In genomic region chr6:109382576-109383437, GRCh38 we compare ENCODE assay signal across 8 cellular contexts. TPM values are rescaled to one million over a fixed set of nuclear protein-coding genes. Genes with fewer than 3 reads are reported as not detected.
DNase-seq lines count a peak whose midpoint lies in the region; ATAC-seq and TF ChIP-seq lines count a peak whose summit lies in the region.

No MANE protein-coding gene starts in this region.

- H3K27ac ChIP-seq in prostate gland (peak overlapping the region; percentile 98 to 99), urinary bladder (ENCODE audit: low read depth) (peak overlapping the region; percentile 98)

- H3K4me3 ChIP-seq in prostate gland = peak overlapping the region; percentile 98
- peak overlapping the region; percentile 63 for H3K4me3 ChIP-seq in urinary bladder (ENCODE audit: low read depth, low read length)

- H3K27ac Mint-ChIP-seq in T-helper 1 cell treated with Interleukin-12 subunit alpha and Interleukin-12 subunit beta and Interleukin-4 antibody, amounts not matched to agents 30 μg/mL and 1 μg/mL, for 36 hours = peak overlapping the region; percentile 99

- H3K4me3 Mint-ChIP-seq in T-helper 1 cell treated with Interleukin-12 subunit alpha and Interleukin-12 subunit beta and Interleukin-4 antibody, amounts not matched to agents 30 μg/mL and 1 μg/mL, for 36 hours = peak overlapping the region; percentile 95

- H3K9me3 Mint-ChIP-seq in T-helper 1 cell treated with Interleukin-12 subunit alpha and Interleukin-12 subunit beta and Interleukin-4 antibody, amounts not matched to agents 30 μg/mL and 1 μg/mL, for 36 hours = no peaks in the 10 kb centered on the region

- in situ Hi-C loops in GM13977 (cut with MboI; ENCODE audit: low pct_unique_long_range_greater_than_20kb, low sequenced_read_pairs, unreplicated experiment) = loop anchor here (25.0 kb wide), 1 partner anchor 196 kb away; no protein-coding TSS in a partner anchor

- under 1% methylated on average over 42 of the region's 42 CpGs for WGBS in prostate gland
- under 1% methylated on average over 42 of the region's 42 CpGs for WGBS in urinary bladder

- H3K9me3 ChIP-seq in prostate gland = no peaks in the 10 kb centered on the region

- H3K27me3 Mint-ChIP-seq in T-helper 1 cell treated with Interleukin-12 subunit alpha and Interleukin-12 subunit beta and Interleukin-4 antibody, amounts not matched to agents 30 μg/mL and 1 μg/mL, for 36 hours (ENCODE audit: low read depth) = peaks cover 8% of the 10 kb centered on the region

- peaks cover 28% of the 10 kb centered on the region for H3K36me3 Mint-ChIP-seq in T-helper 1 cell treated with Interleukin-12 subunit alpha and Interleukin-12 subunit beta and Interleukin-4 antibody, amounts not matched to agents 30 μg/mL and 1 μg/mL, for 36 hours (ENCODE audit: low read depth)

- TF ChIP-seq POLR2A in prostate gland (IDR thresholded peaks at IDR 0.05) = peak; percentile 18

- peak; percentile 70 for ATAC-seq in HG02885 (IDR thresholded peaks at IDR 0.05; ENCODE audit: poor library complexity, unreplicated experiment)
- peak; percentile 93 for ATAC-seq in left ventricle myocardium superior

- intact Hi-C loops in left ventricle myocardium superior (cut with micrococcal nuclease) (no loop called here), prostate gland (cut with DNase I) (loop anchor here (1.0 to 5.0 kb wide), 6 partner anchors 58 to 381 kb away; partner anchors contain the start of genes CEP57L1, PPIL6, SESN1 and SMPD2)

- TF ChIP-seq CTCF in GM13977 (IDR thresholded peaks at IDR 0.05; ENCODE audit: extremely low read depth, insufficient read depth, missing control alignments) = peak; percentile 61
- peak in 3 of 4 experiments; percentile 73 to 84 (median 75) for TF ChIP-seq CTCF in prostate gland (IDR thresholded peaks at IDR 0.05)

- peak; percentile 91 for DNase-seq in GM13977 (ENCODE audit: low spot score)
- DNase-seq in NCI-H146 treated with DMSO at 0.1 percent for 48 hours (lab: John Stamatoyannopoulos, UW; ENCODE audit: unreplicated experiment) = peak; percentile 94
- peak; percentile 57 to 99 (median 92) for DNase-seq in amygdala (lab: John Stamatoyannopoulos, UW)
- DNase-seq in left ventricle myocardium superior = peak; percentile 96
- DNase-seq in prostate gland (ENCODE audit: low spot score) = peak; percentile 94

- H3K36me3 ChIP-seq in prostate gland = no peaks in the 10 kb centered on the region
- H3K36me3 ChIP-seq in urinary bladder (ENCODE audit: insufficient read depth) = no peaks in the 10 kb centered on the region

- no peaks in the 10 kb centered on the region for H3K27me3 ChIP-seq in prostate gland (replicated peaks; ENCODE audit: insufficient read depth)

- H3K4me1 ChIP-seq in prostate gland (replicated peaks) (peaks cover 3% of the 10 kb centered on the region), urinary bladder (ENCODE audit: insufficient read depth) (no peaks in the 10 kb centered on the region)

- peaks cover 38% of the 10 kb centered on the region for H3K4me1 Mint-ChIP-seq in T-helper 1 cell treated with Interleukin-12 subunit alpha and Interleukin-12 subunit beta and Interleukin-4 antibody, amounts not matched to agents 30 μg/mL and 1 μg/mL, for 36 hours (ENCODE audit: low read depth)

RNA-seq across cellular contexts. Expression of gene CD164, which starts 0.5 kb away (rescaled TPM):
- total RNA-seq in left ventricle myocardium superior (100 TPM), prostate gland (100 to 1,000 TPM; 202 to 230 TPM), urinary bladder (327 TPM)
- 221 TPM for polyA plus RNA-seq in urinary bladder

RNA-seq across cellular contexts. Expression of gene PPIL6, which starts 57.6 kb away (rescaled TPM):
- total RNA-seq in left ventricle myocardium superior (2.5 TPM), prostate gland (1 to 10 TPM; 4.2 to 6.0 TPM), urinary bladder (11.9 TPM)
- polyA plus RNA-seq in urinary bladder = 4.3 TPM

RNA-seq across cellular contexts. Expression of gene SMPD2, which starts 57.7 kb away (rescaled TPM):
- total RNA-seq in left ventricle myocardium superior (5.7 TPM), prostate gland (10 to 100 TPM; 10.2 to 24.2 TPM), urinary bladder (9.1 TPM)
- polyA plus RNA-seq in urinary bladder = 9.5 TPM

Comparison
In these comparisons a context has a peak if more than half of its experiments do, and no peak if none do; other contexts are left out.
1. Peak in every context shown above with its lines: DNase-seq, ATAC-seq, H3K4me3 ChIP-seq and H3K27ac ChIP-seq.